ENCODE assay signal across 8 cellular contexts in the genomic region with DNA sequence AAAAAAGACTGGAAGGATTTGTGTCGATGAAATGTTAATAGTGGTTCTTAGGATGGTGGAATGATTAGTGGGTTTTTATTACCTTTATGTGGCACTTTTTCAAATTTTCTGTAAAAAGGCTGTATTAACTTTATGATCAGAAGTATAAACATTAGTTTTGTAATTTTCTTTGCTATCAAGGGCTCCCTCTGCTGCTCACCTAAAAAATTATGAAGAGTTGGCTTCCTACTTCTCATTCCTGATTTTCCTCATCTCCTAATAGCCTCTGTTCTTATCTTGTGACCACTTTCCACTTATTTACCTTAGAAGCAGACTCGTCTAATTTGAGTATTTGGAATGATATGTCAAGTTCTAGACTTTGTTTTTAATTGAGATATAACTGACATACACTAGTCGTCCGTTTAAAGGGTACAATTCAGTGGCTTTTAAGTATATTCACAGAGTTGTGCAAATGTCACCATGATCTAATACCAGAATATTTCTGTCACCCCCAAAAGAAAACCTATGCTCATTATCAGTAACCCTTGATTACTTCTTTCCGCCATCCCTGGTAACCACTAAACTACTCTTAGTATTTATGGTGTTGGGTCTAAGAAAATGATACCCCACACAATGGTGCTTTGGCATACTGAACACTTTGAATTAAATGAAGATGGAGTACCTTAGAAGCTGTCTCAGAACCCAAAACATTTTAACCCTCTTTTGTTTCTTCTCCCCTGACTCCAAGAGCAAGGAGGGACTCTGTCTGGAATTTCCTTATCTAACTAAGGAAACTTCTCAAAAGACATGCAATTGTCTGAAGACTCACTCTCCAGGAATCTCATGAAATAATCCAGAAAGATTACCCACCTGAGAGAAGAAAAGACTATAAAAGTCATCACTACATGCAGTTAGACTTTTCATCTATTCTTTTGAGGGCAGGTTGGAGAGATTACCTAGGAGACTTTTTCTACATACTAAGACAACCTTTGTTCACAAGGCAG.
A peak's percentile ranks its signal among the peaks of the same experiment; 100 is the strongest.
DNase-seq lines count a peak whose midpoint lies in the region; ATAC-seq and TF ChIP-seq lines count a peak whose summit lies in the region.

No MANE protein-coding gene starts in this region.

- H4K20me1 ChIP-seq in Karpas-422 (ENCODE audit: insufficient read depth, low read depth, low read length) = no peaks in the 10 kb centered on the region

- no peak overlapping the region for H3K9ac ChIP-seq in Karpas-422 (ENCODE audit: low read length)

- no peaks in the 10 kb centered on the region for H3K9me2 ChIP-seq in Karpas-422 (replicated peaks; ENCODE audit: insufficient read depth, low read length)

- DNase-seq in DMS53 treated with DMSO at 0.1 percent for 48 hours (lab: John Stamatoyannopoulos, UW; ENCODE audit: unreplicated experiment) (peak; percentile 23), Karpas-422 (peak; percentile 65), cardiac fibroblast (ENCODE audit: low read depth in 2 of 2) (peak; percentile 67 to 69), neural crest cell (ENCODE audit: low read depth, low spot score) (no peak), NCI-H2196 treated with DMSO at 0.1 percent for 48 hours (lab: John Stamatoyannopoulos, UW; ENCODE audit: unreplicated experiment) (no peak), NCI-H1105 treated with DMSO at 0.1 percent for 48 hours (lab: John Stamatoyannopoulos, UW) (no peak)

- peaks cover 9% of the 10 kb centered on the region for H3K4me1 Mint-ChIP-seq in neural crest cell

- H3K4me3 Mint-ChIP-seq in neural crest cell = no peak overlapping the region

- TF ChIP-seq CTCF in cardiac fibroblast (IDR thresholded peaks at IDR 0.05; ENCODE audit: low read depth, low read length) = peak; percentile 50
- TF ChIP-seq CTCF in neural crest cell (conservative IDR thresholded peaks at IDR 0.05) = peak; percentile 67

- H3K4me1 ChIP-seq in Karpas-422 (ENCODE audit: low read length) = peaks cover 49% of the 10 kb centered on the region

- peak overlapping the region; percentile 96; the same call in 1 of the 2 replicates for H3K27ac ChIP-seq in Karpas-422 (ENCODE audit: low read length)

- H3K4me3 ChIP-seq in Karpas-422 (ENCODE audit: low read length) = no peak overlapping the region
- no peak overlapping the region for H3K4me3 ChIP-seq in cardiac fibroblast (replicated peaks in 1 of 2; ENCODE audit: low read depth in 2 of 2, low read length in 2 of 2)

- no peak overlapping the region for H2AFZ ChIP-seq in Karpas-422 (ENCODE audit: low read length)

- ATAC-seq in HG03139 (IDR thresholded peaks at IDR 0.05; ENCODE audit: unreplicated experiment) (no peak), HG03095 (IDR thresholded peaks at IDR 0.05; ENCODE audit: unreplicated experiment) (no peak)

- peaks cover 25% of the 10 kb centered on the region for H3K9me3 Mint-ChIP-seq in neural crest cell

- no peaks in the 10 kb centered on the region; the same call in 1 of the 2 replicates for H3K36me3 ChIP-seq in Karpas-422 (ENCODE audit: insufficient read depth, low read length)

- H3K36me3 Mint-ChIP-seq in neural crest cell (ENCODE audit: low read depth) = peaks cover 30% of the 10 kb centered on the region

- H3K27me3 Mint-ChIP-seq in neural crest cell (ENCODE audit: low read depth) = no peaks in the 10 kb centered on the region

- no peak overlapping the region for H3K4me2 ChIP-seq in Karpas-422 (ENCODE audit: low read depth, low read length, poor library complexity, severe bottlenecking)

- no peak overlapping the region for H3K27ac Mint-ChIP-seq in neural crest cell (ENCODE audit: unreplicated experiment)

- peaks cover 29% of the 10 kb centered on the region for H3K9me3 ChIP-seq in Karpas-422 (ENCODE audit: low read length)

- no peaks in the 10 kb centered on the region for H3K79me2 ChIP-seq in Karpas-422 (ENCODE audit: low read length)

- no peaks in the 10 kb centered on the region for H3K27me3 ChIP-seq in Karpas-422 (ENCODE audit: low read length)

Comparison
In these comparisons a context has a peak if more than half of its experiments do, and no peak if none do; other contexts are left out.
1. DNase-seq: peak in DMS53 treated with DMSO at 0.1 percent for 48 hours (single experiment), Karpas-422 (single experiment) and cardiac fibroblast (2 of 2); none in neural crest cell (single experiment), NCI-H2196 treated with DMSO at 0.1 percent for 48 hours (single experiment) and NCI-H1105 treated with DMSO at 0.1 percent for 48 hours (single experiment).